Comparison of ENCODE assay signal across 24 cellular contexts in genomic region chr11:118857385-118857784, GRCh38. TPM values are rescaled to one million over a fixed set of nuclear protein-coding genes. Genes with fewer than 3 reads are reported as not detected.
"Had no signal": no experiment of that assay in that cellular context is flagged by ENCODE, and none has a peak within 500 bp of the region (broad histone marks: within the 10 kb centered on the region; RNA-seq: fewer than 3 reads in every experiment).

No MANE protein-coding gene starts in this region.

- H3K4me3 ChIP-seq: esophagus squamous epithelium, gastroesophageal sphincter, pancreas, prostate gland, right lobe of liver, testis, tibial nerve, upper lobe of right lung, vagina had no signal

- H3K9me3 Mint-ChIP-seq: dendritic cell treated with granulocyte-macrophage colony-stimulating factor and Interleukin-4, amounts not matched to agents 40 ng/mL and 50 ng/mL, for 4 days; effector memory CD8-positive, alpha-beta T cell; nephron; stimulated activated memory B cell treated with anti-CD40 and anti-IgM and Interleukin-4, amounts not matched to agents 10 μg/mL and 1 μg/mL and 100 μg/mL, for 72 hours; stimulated activated naive CD8-positive, alpha-beta T cell treated with anti-CD3 and anti-CD28 coated beads, Interleukin-15, Interleukin-2, amounts not matched to agents 100 ng/mL and 50 ng/mL, for 24 hours had no signal

- DNase-seq: effector memory CD8-positive, alpha-beta T cell; esophagus squamous epithelium; foreskin fibroblast; glutamatergic neuron; islet precursor cell; mammary epithelial cell; occipital lobe; pancreas; stimulated activated CD4-positive, alpha-beta T cell treated with anti-CD3 and anti-CD28 coated beads, Interleukin-4, amount 100 ng/mL, for 24 hours; testis; upper lobe of right lung had no signal

- H3K9me3 ChIP-seq: esophagus squamous epithelium, gastroesophageal sphincter, pancreas, prostate gland, right lobe of liver, testis, tibial nerve, upper lobe of right lung, vagina had no signal

- H3K4me1 ChIP-seq: gastroesophageal sphincter, pancreas, prostate gland, right lobe of liver, testis, tibial nerve, upper lobe of right lung, vagina had no signal

- H3K4me3 Mint-ChIP-seq: dendritic cell treated with granulocyte-macrophage colony-stimulating factor and Interleukin-4, amounts not matched to agents 40 ng/mL and 50 ng/mL, for 4 days; effector memory CD8-positive, alpha-beta T cell; nephron; stimulated activated memory B cell treated with anti-CD40 and anti-IgM and Interleukin-4, amounts not matched to agents 10 μg/mL and 1 μg/mL and 100 μg/mL, for 72 hours; stimulated activated naive CD8-positive, alpha-beta T cell treated with anti-CD3 and anti-CD28 coated beads, Interleukin-15, Interleukin-2, amounts not matched to agents 100 ng/mL and 50 ng/mL, for 24 hours had no signal

- H3K36me3 ChIP-seq: esophagus squamous epithelium, gastroesophageal sphincter, pancreas, prostate gland, right lobe of liver, tibial nerve, upper lobe of right lung, vagina had no signal

- H3K27me3 Mint-ChIP-seq: effector memory CD8-positive, alpha-beta T cell; stimulated activated memory B cell treated with anti-CD40 and anti-IgM and Interleukin-4, amounts not matched to agents 10 μg/mL and 1 μg/mL and 100 μg/mL, for 72 hours; stimulated activated naive CD8-positive, alpha-beta T cell treated with anti-CD3 and anti-CD28 coated beads, Interleukin-15, Interleukin-2, amounts not matched to agents 100 ng/mL and 50 ng/mL, for 24 hours had no signal

- ATAC-seq: effector memory CD8-positive, alpha-beta T cell; gastroesophageal sphincter; left lobe of liver; pancreas; right lobe of liver; stimulated activated memory B cell treated with anti-CD40 and anti-IgM and Interleukin-4, amounts not matched to agents 10 μg/mL and 1 μg/mL and 100 μg/mL, for 72 hours; upper lobe of right lung had no signal

- H3K4me1 Mint-ChIP-seq: nephron had no signal

- H3K27ac Mint-ChIP-seq: dendritic cell treated with granulocyte-macrophage colony-stimulating factor and Interleukin-4, amounts not matched to agents 40 ng/mL and 50 ng/mL, for 4 days; effector memory CD8-positive, alpha-beta T cell; nephron; stimulated activated memory B cell treated with anti-CD40 and anti-IgM and Interleukin-4, amounts not matched to agents 10 μg/mL and 1 μg/mL and 100 μg/mL, for 72 hours; stimulated activated naive CD8-positive, alpha-beta T cell treated with anti-CD3 and anti-CD28 coated beads, Interleukin-15, Interleukin-2, amounts not matched to agents 100 ng/mL and 50 ng/mL, for 24 hours had no signal

- FAIRE-seq: pancreas had no signal

- H3K36me3 Mint-ChIP-seq: stimulated activated memory B cell treated with anti-CD40 and anti-IgM and Interleukin-4, amounts not matched to agents 10 μg/mL and 1 μg/mL and 100 μg/mL, for 72 hours had no signal

- H3K27ac ChIP-seq: epithelial cell of prostate, esophagus squamous epithelium, gastroesophageal sphincter, pancreas, prostate gland, right lobe of liver, testis, tibial nerve, upper lobe of right lung, vagina had no signal

- H3K27me3 ChIP-seq: esophagus squamous epithelium, gastroesophageal sphincter, pancreas, right lobe of liver, testis, tibial nerve, upper lobe of right lung, vagina had no signal

RNA-seq across cellular contexts. Expression of gene CXCR5, which starts 26.3 kb away (rescaled TPM):
- total RNA-seq: lower leg skin, mammary epithelial cell, occipital lobe, renal cortical epithelial cell, tibial nerve, upper lobe of right lung, vagina had no signal
- polyA plus RNA-seq: mammary epithelial cell had no signal
